In genomic region chr17:14630025-14630424, GRCh38 we compare ENCODE assay signal across 26 cellular contexts.
DNase-seq lines count a peak whose midpoint lies in the region; ATAC-seq, FAIRE-seq and TF ChIP-seq lines count a peak whose summit lies in the region.
"Had no signal": no experiment of that assay in that cellular context is flagged by ENCODE, and none has a peak within 500 bp of the region (broad histone marks: within the 10 kb centered on the region; RNA-seq: fewer than 3 reads in every experiment).

No MANE protein-coding gene starts in this region.

- POLR2A ChIA-PET in OCI-LY7 (lab: Charles Lee) (no interaction called here), T-cell (lab: Charles Lee) (no interaction called here)

- H3K27ac Mint-ChIP-seq in GM23338: no peak overlapping the region
- H3K27ac Mint-ChIP-seq in T-cell: no peak overlapping the region
- H3K27ac Mint-ChIP-seq: B cell; CD4-positive, alpha-beta T cell; CD8-positive, alpha-beta T cell had no signal

- no peak overlapping the region for H2BK5ac ChIP-seq in neuronal stem cell (ENCODE audit: low read length)

- H2BK120ac ChIP-seq in neuronal stem cell (ENCODE audit: low read depth, low read length): no peak overlapping the region

- H3K79me2 ChIP-seq in GM23338 (replicated peaks; ENCODE audit: insufficient read depth) (no peaks in the 10 kb centered on the region), OCI-LY7 (ENCODE audit: insufficient read depth, low read depth, low read length) (no peaks in the 10 kb centered on the region)

- no peak overlapping the region for H2AK5ac ChIP-seq in neuronal stem cell (ENCODE audit: low read depth, low read length)

- DNase-seq in GM23338 (ENCODE audit: low spot score) (no peak), OCI-LY7 (ENCODE audit: low spot score) (no peak), neuronal stem cell (ENCODE audit: low spot score) (no peak), testis (peak; percentile 24), GM12892 (ENCODE audit: insufficient read length) (no peak), T-cell (no peak), COLO668 (lab: John Stamatoyannopoulos, UW; ENCODE audit: unreplicated experiment) (no peak)
- no peak for DNase-seq in activated CD4-positive, alpha-beta T cell treated with anti-CD3 and anti-CD28 coated beads for 4 hours
- DNase-seq: 8988T; AML-193; CD4-positive, alpha-beta T cell; CD8-positive, alpha-beta T cell; COR-L47; DMS 273 treated with DMSO at 0.1 percent for 48 hours; DMS153; DMS53; DMS79; DND-41; EL; GDM1 had no signal

- H3K4me3 Mint-ChIP-seq in GM23338: no peak overlapping the region
- H3K4me3 Mint-ChIP-seq in T-cell: no peak overlapping the region
- H3K4me3 Mint-ChIP-seq: B cell; CD4-positive, alpha-beta T cell; CD8-positive, alpha-beta T cell had no signal

- H2AFZ ChIP-seq in GM23338: peak overlapping the region; percentile 66; the same call in 1 of the 2 replicates
- 0 out of 2 replicates have a peak overlapping the region, but pooled peaks have one; percentile 5 for H2AFZ ChIP-seq in OCI-LY7 (ENCODE audit: low read length)
- H2AFZ ChIP-seq in neuronal stem cell (ENCODE audit: low read length): peak overlapping the region; percentile 16

- no peak overlapping the region for H3K4ac ChIP-seq in neuronal stem cell (ENCODE audit: low read length)

- H3K27me3 ChIP-seq in GM23338 (ENCODE audit: insufficient read depth) (no peaks in the 10 kb centered on the region), neuronal stem cell (ENCODE audit: control insufficient read depth in 3 of 3, insufficient read depth in 3 of 3, low read depth in 1 of 3, low read length in 3 of 3) (no peaks in the 10 kb centered on the region), testis (no peaks in the 10 kb centered on the region)
- H3K27me3 ChIP-seq: BLaER1 treated with 17β-estradiol and CSF1 and Interleukin-3, amounts not matched to agents 10 nM and 100 nM had no signal

- no peaks in the 10 kb centered on the region for H3K79me1 ChIP-seq in neuronal stem cell (ENCODE audit: low read depth, low read length)

- no peak overlapping the region for H3K18ac ChIP-seq in neuronal stem cell (ENCODE audit: low read length)

- no peaks in the 10 kb centered on the region for H3K4me1 ChIP-seq in GM23338 (ENCODE audit: insufficient read depth)
- H3K4me1 ChIP-seq in OCI-LY7 (ENCODE audit: insufficient read depth, low read length, poor library complexity, severe bottlenecking): peaks cover 9% of the 10 kb centered on the region
- H3K4me1 ChIP-seq in neuronal stem cell (ENCODE audit: control insufficient read depth in 2 of 2, insufficient read depth in 1 of 2, low read depth in 1 of 2, low read length in 2 of 2): no peaks in the 10 kb centered on the region
- no peaks in the 10 kb centered on the region for H3K4me1 ChIP-seq in testis
- H3K4me1 ChIP-seq: BLaER1 treated with 17β-estradiol and CSF1 and Interleukin-3, amounts not matched to agents 10 nM and 100 nM had no signal

- H3F3A ChIP-seq in GM23338 (replicated peaks; ENCODE audit: low read depth): no peaks in the 10 kb centered on the region

- no peak overlapping the region for H2BK12ac ChIP-seq in neuronal stem cell (ENCODE audit: low read length)

- H3K4me1 Mint-ChIP-seq in GM23338 (no peaks in the 10 kb centered on the region), T-cell (no peaks in the 10 kb centered on the region)
- H3K4me1 Mint-ChIP-seq: B cell had no signal

- H3K4me2 ChIP-seq in GM23338 (no peak overlapping the region), OCI-LY7 (ENCODE audit: low read length) (no peak overlapping the region), neuronal stem cell (ENCODE audit: insufficient read depth, low read length, poor library complexity, severe bottlenecking) (no peak overlapping the region)
- H3K4me2 ChIP-seq: BLaER1 treated with 17β-estradiol and CSF1 and Interleukin-3, amounts not matched to agents 10 nM and 100 nM had no signal

- no peak overlapping the region for H4K8ac ChIP-seq in neuronal stem cell (ENCODE audit: low read depth, low read length)

- H3K36me3 ChIP-seq in GM23338 (ENCODE audit: insufficient read depth) (no peaks in the 10 kb centered on the region), OCI-LY7 (ENCODE audit: insufficient read depth, low read length) (no peaks in the 10 kb centered on the region; the same call in 1 of the 2 replicates), neuronal stem cell (replicated peaks in 1 of 2; ENCODE audit: control insufficient read depth in 2 of 2, insufficient read depth in 2 of 2, low read length in 2 of 2) (no peaks in the 10 kb centered on the region), testis (ENCODE audit: low read depth, missing control alignments) (no peaks in the 10 kb centered on the region)
- H3K36me3 ChIP-seq: BLaER1 treated with 17β-estradiol and CSF1 and Interleukin-3, amounts not matched to agents 10 nM and 100 nM had no signal

- CTCF ChIA-PET in OCI-LY7 (lab: Charles Lee; ENCODE audit: unreplicated experiment): no interaction called here
- CTCF ChIA-PET in T-cell (lab: Charles Lee): no interaction called here

- H3K27ac ChIP-seq in GM23338 (ENCODE audit: low read depth) (no peak overlapping the region), OCI-LY7 (ENCODE audit: low read depth, low read length, poor library complexity, severe bottlenecking) (no peak overlapping the region), neuronal stem cell (replicated peaks; ENCODE audit: low read length) (no peak overlapping the region), testis (no peak overlapping the region)
- H3K27ac ChIP-seq: BLaER1 treated with 17β-estradiol and CSF1 and Interleukin-3, amounts not matched to agents 10 nM and 100 nM; C4-2B had no signal

- no TSS peak for BruUV-seq in OCI-LY7 (replicated peaks; lab: Mats Ljungman, UMichigan)

- FAIRE-seq in GM12892 (lab: Jason Lieb, UNC): no peak
- FAIRE-seq: A204.1, GM12878, GM19239 had no signal

- H3K4me3 ChIP-seq in GM23338: no peak overlapping the region
- H3K4me3 ChIP-seq in OCI-LY7 (ENCODE audit: low read depth, low read length, poor library complexity, severe bottlenecking): no peak overlapping the region
- no peak overlapping the region for H3K4me3 ChIP-seq in neuronal stem cell (ENCODE audit: low read length in 2 of 2)
- H3K4me3 ChIP-seq in testis: no peak overlapping the region
- H3K4me3 ChIP-seq: BLaER1 treated with 17β-estradiol and CSF1 and Interleukin-3, amounts not matched to agents 10 nM and 100 nM; GM12878 had no signal

- no peak overlapping the region for H2BK15ac ChIP-seq in neuronal stem cell (ENCODE audit: low read length)

- H4K20me1 ChIP-seq in GM23338 (replicated peaks; ENCODE audit: insufficient read depth) (no peaks in the 10 kb centered on the region), OCI-LY7 (ENCODE audit: insufficient read depth, low read length) (no peaks in the 10 kb centered on the region)
- H4K20me1 ChIP-seq: BLaER1 treated with 17β-estradiol and CSF1 and Interleukin-3, amounts not matched to agents 10 nM and 100 nM had no signal

- H4K91ac ChIP-seq in neuronal stem cell (ENCODE audit: low read depth, low read length, poor library complexity): no peak overlapping the region

- intact Hi-C loops in OCI-LY7 (cut with micrococcal nuclease; ENCODE audit: unreplicated experiment): no loop called here
- intact Hi-C loops in testis (cut with DNase I; ENCODE audit: low total_unique reads): no loop called here

- H3K36me3 Mint-ChIP-seq in GM23338 (ENCODE audit: low read depth) (no peaks in the 10 kb centered on the region), T-cell (no peaks in the 10 kb centered on the region)
- H3K36me3 Mint-ChIP-seq: CD8-positive, alpha-beta T cell had no signal

- TF ChIP-seq CTCF in GM23338 (conservative IDR thresholded peaks at IDR 0.05; ENCODE audit: low read depth in 2 of 2) (no peak), OCI-LY7 (conservative IDR thresholded peaks at IDR 0.05; ENCODE audit: low read length) (no peak), testis (IDR thresholded peaks at IDR 0.05) (no peak)

- H3K9me3 Mint-ChIP-seq in GM23338 (peaks cover 3% of the 10 kb centered on the region; the same call in 1 of the 3 replicates), T-cell (no peaks in the 10 kb centered on the region)
- H3K9me3 Mint-ChIP-seq: CD4-positive, alpha-beta T cell; CD8-positive, alpha-beta T cell had no signal

- ATAC-seq in GM23338 (no peak), T-cell (replicated peaks in 1 of 4) (no peak)
- ATAC-seq: CD8-positive, alpha-beta T cell; GM12878 had no signal

- no peaks in the 10 kb centered on the region for H3K27me3 Mint-ChIP-seq in GM23338 (ENCODE audit: insufficient read depth, low read depth, poor library complexity)
- H3K27me3 Mint-ChIP-seq in T-cell: peaks cover 3 to 11% of the 10 kb centered on the region in 2 donors
- H3K27me3 Mint-ChIP-seq: CD4-positive, alpha-beta T cell had no signal

- no peak overlapping the region for H3K14ac ChIP-seq in neuronal stem cell (ENCODE audit: low read length)

- H3K9ac ChIP-seq in neuronal stem cell (ENCODE audit: low read depth, low read length, poor library complexity): no peak overlapping the region
- H3K9ac ChIP-seq: BLaER1 treated with 17β-estradiol and CSF1 and Interleukin-3, amounts not matched to agents 10 nM and 100 nM had no signal

- H3K23ac ChIP-seq in neuronal stem cell (ENCODE audit: low read depth, low read length, poor library complexity): no peak overlapping the region

- no CpG with 5 or more reads among the region's 3 CpGs for WGBS in neuronal stem cell (ENCODE audit: extremely low coverage in 2 of 2, insufficient read length in 2 of 2, insufficient replicate concordance in 1 of 2), 2 donors
- WGBS in testis, 2 donors: 44 to 74% methylated on average over 3 of the region's 3 CpGs

- no peaks in the 10 kb centered on the region for H3K9me3 ChIP-seq in OCI-LY7 (ENCODE audit: low read length)
- H3K9me3 ChIP-seq in neuronal stem cell (replicated peaks in 1 of 2; ENCODE audit: control insufficient read depth in 2 of 2, insufficient read depth in 1 of 2, low read depth in 1 of 2, low read length in 2 of 2): peaks cover 2 to 12% of the 10 kb centered on the region in 2 donors
- H3K9me3 ChIP-seq in testis: no peaks in the 10 kb centered on the region

- H3K9me2 ChIP-seq in GM23338 (ENCODE audit: insufficient read depth) (peaks cover 19% of the 10 kb centered on the region), OCI-LY7 (ENCODE audit: insufficient read depth, low read length) (no peaks in the 10 kb centered on the region)

- TF ChIP-seq POLR2A in testis (IDR thresholded peaks at IDR 0.05) (no peak), GM12892 (IDR thresholded peaks at IDR 0.05; ENCODE audit: low read depth, low read length) (no peak)

TF ChIP-seq in GM23338, 12 proteins besides CTCF, POLR2A, EP300 and RAD21:
- no peak for TF ChIP-seq CREB1 (CRISPR knock-in tag; IDR thresholded peaks at IDR 0.05; ENCODE audit: low read depth)

Comparison
In these comparisons a context has a peak if more than half of its experiments do, and no peak if none do; other contexts are left out.
1. H2AFZ ChIP-seq: peak in every context shown above with its lines; median percentile 66 in GM23338; 16 in neuronal stem cell; 5 in OCI-LY7.